8 cellular contexts compared by ENCODE assay signal in genomic region chr14:75234173-75234855, GRCh38. TPM values are rescaled to one million over a fixed set of nuclear protein-coding genes. Genes with fewer than 3 reads are reported as not detected.
A peak's percentile ranks its signal among the peaks of the same experiment; 100 is the strongest.
DNase-seq lines count a peak whose midpoint lies in the region; ATAC-seq and TF ChIP-seq lines count a peak whose summit lies in the region.
"Had no signal": no experiment of that assay in that cellular context is flagged by ENCODE, and none has a peak within 500 bp of the region (broad histone marks: within the 10 kb centered on the region; RNA-seq: fewer than 3 reads in every experiment).

No MANE protein-coding gene starts in this region.

- peak overlapping the region; percentile 85 for H3K27ac Mint-ChIP-seq in type B pancreatic cell
- H3K27ac Mint-ChIP-seq in T-helper 2 cell treated with Interferon-gamma antibody and Interleukin-4, amounts not matched to agents 5 μg/mL and 100 μg/mL, for 36 hours: no peak overlapping the region

- H3K79me2 ChIP-seq in Loucy (ENCODE audit: insufficient read depth, low read length): no peaks in the 10 kb centered on the region

- H3K36me3 ChIP-seq in Loucy (ENCODE audit: insufficient read depth, low read length) (no peaks in the 10 kb centered on the region), brain microvascular endothelial cell (replicated peaks) (no peaks in the 10 kb centered on the region)

- H3K9me2 ChIP-seq in Loucy (replicated peaks; ENCODE audit: low read depth, low read length): no peaks in the 10 kb centered on the region

- no peaks in the 10 kb centered on the region for H3K9me3 ChIP-seq in Loucy (ENCODE audit: insufficient read depth, low read depth, low read length)

- H3K9ac ChIP-seq in Loucy (ENCODE audit: low read depth, low read length, poor library complexity, severe bottlenecking): peak overlapping the region; percentile 16

- H3K4me3 ChIP-seq in Loucy (ENCODE audit: low read length, poor library complexity, severe bottlenecking) (no peak overlapping the region), brain microvascular endothelial cell (ENCODE audit: low read depth, low read length) (no peak overlapping the region)

- H3K27me3 ChIP-seq in Loucy (ENCODE audit: insufficient read depth, low read length, poor library complexity, severe bottlenecking) (no peaks in the 10 kb centered on the region), brain microvascular endothelial cell (replicated peaks) (no peaks in the 10 kb centered on the region)

- in situ Hi-C loops in brain microvascular endothelial cell (cut with HindIII; ENCODE audit: low pct_ligation_motif_present, low sequenced_read_pairs) (no loop called here), KBM-7 (cut with MboI; ENCODE audit: low pct_unique_long_range_greater_than_20kb, low sequenced_read_pairs) (no loop called here)

- peaks cover 40% of the 10 kb centered on the region for H3K4me1 ChIP-seq in Loucy (ENCODE audit: insufficient read depth, low read length, poor library complexity, severe bottlenecking)

- peak overlapping the region; percentile 76 for H2AFZ ChIP-seq in Loucy (ENCODE audit: low read length)

- H3K9me3 Mint-ChIP-seq in type B pancreatic cell: peaks cover 5% of the 10 kb centered on the region
- no peaks in the 10 kb centered on the region for H3K9me3 Mint-ChIP-seq in T-helper 2 cell treated with Interferon-gamma antibody and Interleukin-4, amounts not matched to agents 5 μg/mL and 100 μg/mL, for 36 hours

- peak overlapping the region; percentile 92 for H3K27ac ChIP-seq in brain microvascular endothelial cell
- H3K27ac ChIP-seq: VCaP had no signal

- peaks cover 29% of the 10 kb centered on the region for H3K4me1 Mint-ChIP-seq in type B pancreatic cell (ENCODE audit: unreplicated experiment)
- peaks cover 25% of the 10 kb centered on the region for H3K4me1 Mint-ChIP-seq in T-helper 2 cell treated with Interferon-gamma antibody and Interleukin-4, amounts not matched to agents 5 μg/mL and 100 μg/mL, for 36 hours (ENCODE audit: low read depth)

- H3K4me2 ChIP-seq in Loucy (ENCODE audit: low read depth, low read length, poor library complexity, severe bottlenecking): peak overlapping the region; percentile 28

- ATAC-seq in left lobe of liver: peak; percentile 50

- DNase-seq in brain microvascular endothelial cell: peak; percentile 96
- DNase-seq in left lobe of liver (ENCODE audit: low spot score): no peak
- DNase-seq in type B pancreatic cell (ENCODE audit: extremely low spot score, unreplicated experiment): no peak
- DNase-seq in T-helper 2 cell treated with Interferon-gamma antibody and Interleukin-4, amounts not matched to agents 5 μg/mL and 100 μg/mL, for 36 hours (ENCODE audit: low spot score): no peak
- no peak for DNase-seq in DMS153 (lab: John Stamatoyannopoulos, UW)
- DNase-seq in KBM-7: no peak

- H3K4me3 Mint-ChIP-seq in type B pancreatic cell: peak overlapping the region; percentile 50
- no peak overlapping the region for H3K4me3 Mint-ChIP-seq in T-helper 2 cell treated with Interferon-gamma antibody and Interleukin-4, amounts not matched to agents 5 μg/mL and 100 μg/mL, for 36 hours

- H3K36me3 Mint-ChIP-seq in type B pancreatic cell: no peaks in the 10 kb centered on the region
- no peaks in the 10 kb centered on the region for H3K36me3 Mint-ChIP-seq in T-helper 2 cell treated with Interferon-gamma antibody and Interleukin-4, amounts not matched to agents 5 μg/mL and 100 μg/mL, for 36 hours (ENCODE audit: low read depth)

- no peak for TF ChIP-seq CTCF in Loucy (conservative IDR thresholded peaks at IDR 0.05; ENCODE audit: low read length)
- no peak for TF ChIP-seq CTCF in brain microvascular endothelial cell (IDR thresholded peaks at IDR 0.05; ENCODE audit: low read depth, low read length, missing control alignments)
- TF ChIP-seq CTCF in type B pancreatic cell (conservative IDR thresholded peaks at IDR 0.05): no peak

- peaks cover 6% of the 10 kb centered on the region for H3K27me3 Mint-ChIP-seq in type B pancreatic cell
- H3K27me3 Mint-ChIP-seq in T-helper 2 cell treated with Interferon-gamma antibody and Interleukin-4, amounts not matched to agents 5 μg/mL and 100 μg/mL, for 36 hours (ENCODE audit: low read depth): peaks cover 17% of the 10 kb centered on the region

- H4K20me1 ChIP-seq in Loucy (ENCODE audit: insufficient read depth, low read length, poor library complexity, severe bottlenecking): no peaks in the 10 kb centered on the region

- 0 out of 2 replicates have a peak, but pooled peaks cover 2% of the 10 kb centered on the region for H3F3A ChIP-seq in Loucy (ENCODE audit: low read depth)

RNA-seq across cellular contexts. Expression of gene FOS, which starts 44.3 kb away (rescaled TPM):
- 13.1 TPM for total RNA-seq in left lobe of liver
- total RNA-seq in type B pancreatic cell (ENCODE audit: low replicate concordance): 214 and 974 TPM in 2 replicates

RNA-seq across cellular contexts. Expression of gene TMED10, which starts 57.9 kb away (rescaled TPM):
- 275 TPM for total RNA-seq in left lobe of liver
- 273 and 303 TPM in 2 replicates for total RNA-seq in type B pancreatic cell (ENCODE audit: low replicate concordance)

Comparison
In these comparisons a context has a peak if more than half of its experiments do, and no peak if none do; other contexts are left out.
1. RNA of gene FOS, which starts 44.3 kb away (total RNA-seq): 214 to 974 TPM in type B pancreatic cell; 13.1 TPM in left lobe of liver (single experiment); every median in the first group is over 10 times any median in the second.